In the genomic region with DNA sequence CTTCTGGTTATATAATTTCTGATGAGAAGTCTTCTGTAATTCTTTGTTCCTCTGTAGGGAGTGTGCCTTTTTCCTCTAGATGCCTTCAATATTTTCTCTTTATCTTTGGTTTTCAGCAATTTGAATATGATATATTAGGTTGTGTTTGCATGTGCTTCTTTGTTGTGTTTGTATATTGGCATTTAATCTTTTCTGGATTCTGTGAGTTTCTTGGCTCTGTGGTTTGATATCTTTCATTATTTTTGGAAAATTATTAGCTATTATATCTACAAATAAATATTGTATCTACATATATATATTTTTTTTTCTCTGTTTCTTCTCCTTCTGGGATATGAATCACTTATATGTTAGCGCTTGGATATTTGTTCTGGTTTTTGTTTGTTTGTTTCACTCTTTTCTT, we compare ENCODE assay signal across 6 cellular contexts.
"Had no signal": no experiment of that assay in that cellular context is flagged by ENCODE, and none has a peak within 500 bp of the region (broad histone marks: within the 10 kb centered on the region; RNA-seq: fewer than 3 reads in every experiment).

No MANE protein-coding gene starts in this region.

- DNase-seq: IMR-90, KBM-7, KG1 had no signal

- H3K27ac ChIP-seq: HL-60, KMS-11 had no signal

- H3K4me3 ChIP-seq: K562 had no signal
